8 cellular contexts compared by ENCODE assay signal in genomic region chr22:31754813-31755212, GRCh38. TPM values are rescaled to one million over a fixed set of nuclear protein-coding genes. Genes with fewer than 3 reads are reported as not detected.
DNase-seq lines count a peak whose midpoint lies in the region; ATAC-seq and TF ChIP-seq lines count a peak whose summit lies in the region.

No MANE protein-coding gene starts in this region.

- H3K36me3 ChIP-seq in ACC112 (ENCODE audit: insufficient read depth, low read length), result no peaks in the 10 kb centered on the region
- H3K36me3 ChIP-seq in HUES6 (ENCODE audit: control insufficient read depth, insufficient read depth, low read length), result peaks cover 16% of the 10 kb centered on the region
- H3K36me3 ChIP-seq in breast epithelium, result no peaks in the 10 kb centered on the region

- no peaks in the 10 kb centered on the region for H3K27me3 ChIP-seq in ACC112 (ENCODE audit: insufficient read depth, low read length)
- no peaks in the 10 kb centered on the region for H3K27me3 ChIP-seq in HUES6 (ENCODE audit: control insufficient read depth, insufficient read depth, low read length)
- no peaks in the 10 kb centered on the region for H3K27me3 ChIP-seq in breast epithelium

- H3K79me2 ChIP-seq in ACC112 (ENCODE audit: control insufficient read depth, insufficient read depth, low read length, unreplicated experiment), result peaks cover 9% of the 10 kb centered on the region

- H3K4me1 Mint-ChIP-seq in mesothelial cell of epicardium, result peaks cover 33% of the 10 kb centered on the region

- peaks cover 1% of the 10 kb centered on the region for H3K36me3 Mint-ChIP-seq in mesothelial cell of epicardium

- H3K9me3 ChIP-seq in HUES6 (ENCODE audit: control insufficient read depth, insufficient read depth, low read depth, low read length) (no peaks in the 10 kb centered on the region), breast epithelium (no peaks in the 10 kb centered on the region)

- no peaks in the 10 kb centered on the region for H3K9me3 Mint-ChIP-seq in mesothelial cell of epicardium

- H3K27ac ChIP-seq in ACC112 (ENCODE audit: low read depth, low read length), result no peak overlapping the region
- H3K27ac ChIP-seq in HUES6 (ENCODE audit: low read depth, low read length), result no peak overlapping the region
- peak overlapping the region; percentile 97 for H3K27ac ChIP-seq in breast epithelium

- intact Hi-C loops in breast epithelium (cut with DNase I; ENCODE audit: low total_unique reads), result no loop called here
- intact Hi-C loops in left colon (cut with DNase I, micrococcal nuclease), result no loop called here

- DNase-seq in breast epithelium (ENCODE audit: low spot score in 2 of 2), result no peak
- no peak for DNase-seq in mesothelial cell of epicardium (ENCODE audit: low spot score in 2 of 2, unreplicated experiment in 2 of 2)
- DNase-seq in hypothalamus (lab: John Stamatoyannopoulos, UW), result no peak
- no peak for DNase-seq in NCI-H524 (lab: John Stamatoyannopoulos, UW)
- no peak for DNase-seq in left colon
- DNase-seq in SW 1271 (lab: John Stamatoyannopoulos, UW), result no peak

- peak overlapping the region; percentile 100 for H3K27ac Mint-ChIP-seq in mesothelial cell of epicardium

- no peaks in the 10 kb centered on the region for H3K27me3 Mint-ChIP-seq in mesothelial cell of epicardium (ENCODE audit: low read depth)

- H3K4me1 ChIP-seq in ACC112 (ENCODE audit: control insufficient read depth, insufficient read depth, low read length, unreplicated experiment) (peaks cover 28% of the 10 kb centered on the region), HUES6 (ENCODE audit: control insufficient read depth, insufficient read depth, low read length) (peaks cover 29% of the 10 kb centered on the region), breast epithelium (peaks cover 0 to 12% of the 10 kb centered on the region in 2 donors)

- H3K4me3 ChIP-seq in ACC112 (ENCODE audit: low read depth, low read length), result peak overlapping the region; percentile 94
- H3K4me3 ChIP-seq in HUES6 (ENCODE audit: low read depth, low read length), result peak overlapping the region; percentile 69
- H3K4me3 ChIP-seq in breast epithelium, result peak overlapping the region in 2 of 3 donors; percentile 74 to 87

- peak overlapping the region; percentile 73 for H3K4me3 Mint-ChIP-seq in mesothelial cell of epicardium

- no peak for TF ChIP-seq POLR2A in breast epithelium (IDR thresholded peaks at IDR 0.05)

- TF ChIP-seq CTCF in breast epithelium (IDR thresholded peaks at IDR 0.05) (no peak), mesothelial cell of epicardium (IDR thresholded peaks at IDR 0.05; ENCODE audit: unreplicated experiment) (no peak)

- ATAC-seq in left colon, result no peak

- peak overlapping the region; percentile 91 for H2AFZ ChIP-seq in ACC112 (ENCODE audit: low read length, unreplicated experiment)

- H3K9ac ChIP-seq in HUES6 (ENCODE audit: low read length), result peak overlapping the region; percentile 77

RNA-seq across cellular contexts. Expression of gene DEPDC5, which starts 1.0 kb away (rescaled TPM):
- 10 to 100 TPM; 13.6 to 20.0 (median 16.1) TPM for total RNA-seq in breast epithelium
- 31.0 to 39.5 TPM (median 38.3 TPM) in 3 replicates for total RNA-seq in mesothelial cell of epicardium
- total RNA-seq in left colon, result 10 to 100 TPM; 38.1 to 54.5 TPM

RNA-seq across cellular contexts. Expression of gene PRR14L, which starts 4.9 kb away (rescaled TPM):
- total RNA-seq in breast epithelium, result 10 to 100 TPM; 24.9 to 31.3 (median 27.5) TPM
- total RNA-seq in mesothelial cell of epicardium, result 58.9 to 62.0 TPM (median 61.7 TPM) in 3 replicates
- total RNA-seq in left colon, result 10 to 100 TPM; 68.5 to 69.6 TPM

Comparison
In these comparisons a context has a peak if more than half of its experiments do, and no peak if none do; other contexts are left out.
1. H3K27ac ChIP-seq: peak in breast epithelium (2 of 2); none in ACC112 (single experiment) and HUES6 (single experiment).
2. Peak in every context shown above with its lines, with median percentiles within 50 percentile points of each other: H3K4me3 ChIP-seq.